1 cellular context compared by ENCODE assay signal in the genomic region with DNA sequence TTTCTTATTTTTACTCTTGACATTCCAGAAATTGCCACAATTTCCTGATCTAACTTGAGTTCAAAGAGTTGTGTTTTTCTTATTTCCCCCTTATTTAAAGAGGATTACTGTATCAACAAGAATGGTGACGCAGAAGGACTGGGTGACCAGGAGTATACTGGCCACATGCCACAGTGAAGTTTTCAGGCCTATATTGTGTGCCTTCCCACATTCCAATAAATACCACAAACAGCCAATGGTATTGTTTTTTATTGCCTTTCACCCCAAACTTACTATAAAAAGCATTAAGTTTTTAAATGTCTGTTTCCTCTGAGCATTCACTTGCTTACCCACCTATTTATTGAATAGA.
TF ChIP-seq lines count a peak whose summit lies in the region.

No MANE protein-coding gene starts in this region.

TF ChIP-seq in GM12878, 131 proteins besides CTCF, POLR2A, EP300 and RAD21 (continued from another document):
- TF ChIP-seq, protein P1, sequence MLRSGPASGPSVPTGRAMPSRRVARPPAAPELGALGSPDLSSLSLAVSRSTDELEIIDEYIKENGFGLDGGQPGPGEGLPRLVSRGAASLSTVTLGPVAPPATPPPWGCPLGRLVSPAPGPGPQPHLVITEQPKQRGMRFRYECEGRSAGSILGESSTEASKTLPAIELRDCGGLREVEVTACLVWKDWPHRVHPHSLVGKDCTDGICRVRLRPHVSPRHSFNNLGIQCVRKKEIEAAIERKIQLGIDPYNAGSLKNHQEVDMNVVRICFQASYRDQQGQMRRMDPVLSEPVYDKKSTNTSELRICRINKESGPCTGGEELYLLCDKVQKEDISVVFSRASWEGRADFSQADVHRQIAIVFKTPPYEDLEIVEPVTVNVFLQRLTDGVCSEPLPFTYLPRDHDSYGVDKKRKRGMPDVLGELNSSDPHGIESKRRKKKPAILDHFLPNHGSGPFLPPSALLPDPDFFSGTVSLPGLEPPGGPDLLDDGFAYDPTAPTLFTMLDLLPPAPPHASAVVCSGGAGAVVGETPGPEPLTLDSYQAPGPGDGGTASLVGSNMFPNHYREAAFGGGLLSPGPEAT (IDR thresholded peaks at IDR 0.05; ENCODE audit: low read depth) = no peak
- no peak for TF ChIP-seq YBX1 (IDR thresholded peaks at IDR 0.05)
- TF ChIP-seq GABPA (IDR thresholded peaks at IDR 0.05; ENCODE audit: low read depth) = no peak
